In the genomic region with DNA sequence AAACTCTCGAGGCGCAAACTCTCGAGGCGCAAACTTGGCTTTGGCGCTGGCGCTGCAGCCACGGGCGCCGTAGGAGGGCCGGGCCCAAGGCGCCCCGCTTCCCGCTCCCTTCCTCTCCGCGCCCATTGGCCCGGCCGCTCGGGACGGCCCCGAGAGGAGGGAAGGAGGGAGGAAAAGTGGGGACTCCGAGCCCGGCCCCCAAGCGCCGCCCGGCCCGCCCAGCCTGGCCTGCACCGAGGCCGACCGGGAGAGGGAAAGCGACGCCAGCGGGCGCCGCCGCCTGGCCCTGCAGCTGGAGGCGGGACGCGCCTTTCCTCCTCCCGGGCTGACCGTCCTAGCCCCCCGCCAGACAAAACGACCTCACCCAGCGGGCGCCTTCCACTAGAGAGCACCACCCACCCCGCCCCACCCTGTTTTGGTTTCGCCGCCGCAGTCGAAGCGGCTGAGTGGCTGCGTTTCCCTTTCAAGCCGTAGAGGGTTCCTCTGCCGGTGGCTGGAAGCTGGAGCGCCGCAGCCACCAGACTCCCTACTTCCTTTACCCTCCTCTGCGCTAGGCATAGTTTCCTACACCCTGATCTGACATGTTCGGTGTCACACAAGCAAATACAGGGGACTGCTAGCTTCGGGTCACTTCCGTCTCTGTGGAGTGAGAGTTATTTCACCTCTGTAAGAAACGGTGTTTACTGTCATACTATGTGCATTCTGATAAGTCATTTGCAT, we compare ENCODE assay signal across 8 cellular contexts. TPM values are rescaled to one million over a fixed set of nuclear protein-coding genes. Genes with fewer than 3 reads are reported as not detected.
DNase-seq lines count a peak whose midpoint lies in the region; ATAC-seq, FAIRE-seq and TF ChIP-seq lines count a peak whose summit lies in the region.

A gene with protein sequence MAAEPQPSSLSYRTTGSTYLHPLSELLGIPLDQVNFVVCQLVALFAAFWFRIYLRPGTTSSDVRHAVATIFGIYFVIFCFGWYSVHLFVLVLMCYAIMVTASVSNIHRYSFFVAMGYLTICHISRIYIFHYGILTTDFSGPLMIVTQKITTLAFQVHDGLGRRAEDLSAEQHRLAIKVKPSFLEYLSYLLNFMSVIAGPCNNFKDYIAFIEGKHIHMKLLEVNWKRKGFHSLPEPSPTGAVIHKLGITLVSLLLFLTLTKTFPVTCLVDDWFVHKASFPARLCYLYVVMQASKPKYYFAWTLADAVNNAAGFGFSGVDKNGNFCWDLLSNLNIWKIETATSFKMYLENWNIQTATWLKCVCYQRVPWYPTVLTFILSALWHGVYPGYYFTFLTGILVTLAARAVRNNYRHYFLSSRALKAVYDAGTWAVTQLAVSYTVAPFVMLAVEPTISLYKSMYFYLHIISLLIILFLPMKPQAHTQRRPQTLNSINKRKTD (minus strand): TSS at position 78 of the 720 bp plus-strand sequence. CDS start 235 bp downstream, outside the sequence.

- CTCF ChIA-PET in CD4-positive, alpha-beta T cell (lab: Charles Lee), result no interaction called here
- CTCF ChIA-PET in H1 (lab: Charles Lee; ENCODE audit: partially characterized antibody), result interaction anchor here (0.9 to 1.8 kb wide), 8 partner anchors 9 to 120 kb away, joined by 3 to 6 read pairs (median 3); no protein-coding TSS in a partner anchor

- no peaks in the 10 kb centered on the region for H3K9me3 ChIP-seq in CD4-positive, alpha-beta T cell (ENCODE audit: control insufficient read depth, low read length)
- no peaks in the 10 kb centered on the region for H3K9me3 ChIP-seq in H1 (ENCODE audit: insufficient read depth in 2 of 2, low read depth in 1 of 2, low read length in 1 of 2)
- no peaks in the 10 kb centered on the region for H3K9me3 ChIP-seq in mesodermal cell (ENCODE audit: control insufficient read depth, low read length)

- H3K27me3 ChIP-seq in CD4-positive, alpha-beta T cell (ENCODE audit: control insufficient read depth, insufficient read depth, low read length), result no peaks in the 10 kb centered on the region
- 0 out of 7 replicates have a peak, but pooled peaks cover 0 to 6% (median 0%) of the 10 kb centered on the region in 4 experiments for H3K27me3 ChIP-seq in H1 (replicated peaks in 1 of 4; ENCODE audit: control insufficient read depth in 3 of 4, extremely low read depth in 1 of 4, insufficient read depth in 3 of 4, low read length in 3 of 4)

- H3K4me3 ChIP-seq in H1 (ENCODE audit: extremely low read depth in 1 of 4, insufficient read depth in 2 of 4, low read depth in 3 of 4, low read length in 4 of 4) (peak within 1 kb of the TSS; percentile 64 to 87 (median 85)), mesodermal cell (ENCODE audit: extremely low read depth, insufficient read depth, low read length, poor library complexity, severe bottlenecking) (peak within 1 kb of the TSS; percentile 57)

- no peaks in the 10 kb centered on the region; the same call in 1 of the 2 replicates for H3K79me1 ChIP-seq in H1 (ENCODE audit: low read depth, low read length)

- no peak within 1 kb of the TSS for H2BK15ac ChIP-seq in H1 (ENCODE audit: low read length)

- H3K4ac ChIP-seq in H1 (replicated peaks; ENCODE audit: insufficient read length, low read depth, low read length), result no peak within 1 kb of the TSS

- H4K20me1 ChIP-seq in H1 (replicated peaks in 1 of 2; ENCODE audit: control insufficient read depth in 1 of 2, insufficient read depth in 2 of 2, low read length in 2 of 2), result no peaks in the 10 kb centered on the region

- H3K4me1 Mint-ChIP-seq in CD4-positive, alpha-beta T cell (ENCODE audit: low read depth), result peaks cover 49% of the 10 kb centered on the region

- WGBS in H1 (ENCODE audit: extremely low coverage in 1 of 2, insufficient coverage in 1 of 2, insufficient read length in 1 of 2, insufficient replicate concordance in 2 of 2, low coverage in 1 of 2, low lambda C conversion rate in 2 of 2, missing lambda C conversion rate in 1 of 2), 2 experiments, result 3% methylated on average over 13 of the region's 60 CpGs; no CpG with 5 or more reads in 1 of the 2 experiments
- WGBS in mesodermal cell (ENCODE audit: insufficient coverage in 2 of 2), 2 experiments, result 1 to 2% methylated on average over 28 to 36 of the region's 60 CpGs

- no peak within 1 kb of the TSS for H2BK120ac ChIP-seq in H1 (replicated peaks; ENCODE audit: low read depth, low read length)

- H3K4me2 ChIP-seq in H1 (ENCODE audit: insufficient read depth in 1 of 2, low read depth in 2 of 2, low read length in 2 of 2), result peak within 1 kb of the TSS; percentile 98 to 99

- peak within 1 kb of the TSS; percentile 97 for H3K27ac Mint-ChIP-seq in CD4-positive, alpha-beta T cell

- H2AFZ ChIP-seq in H1 (ENCODE audit: low read length), result peak within 1 kb of the TSS; percentile 93

- TF ChIP-seq EP300 in H1 (IDR thresholded peaks at IDR 0.05; ENCODE audit: borderline replicate concordance in 1 of 2, low read depth in 2 of 2, low read length in 2 of 2), result no peak

- H3K23me2 ChIP-seq in H1 (ENCODE audit: low read depth, low read length), result peaks cover 16% of the 10 kb centered on the region

- no peak within 1 kb of the TSS; the same call in 1 of the 2 replicates for H2BK20ac ChIP-seq in H1 (ENCODE audit: low read length)

- FAIRE-seq in H1 (lab: Jason Lieb, UNC), result no peak

- H2AK5ac ChIP-seq in H1 (ENCODE audit: low read depth, low read length), result no peak within 1 kb of the TSS

- H4K8ac ChIP-seq in H1 (ENCODE audit: extremely low read depth, insufficient read depth, low read length), result no peak within 1 kb of the TSS; the same call in 1 of the 2 replicates

- peak within 1 kb of the TSS; percentile 99 for H3K4me3 Mint-ChIP-seq in CD4-positive, alpha-beta T cell

- H2BK5ac ChIP-seq in H1 (ENCODE audit: low read depth, low read length), result peak within 1 kb of the TSS; percentile 73; the same call in 1 of the 2 replicates

- intact Hi-C loops in CD4-positive, alpha-beta T cell (cut with DNase I, micrococcal nuclease), result loop anchor here (5.0 kb wide), 4 partner anchors 40 to 1950 kb away; a partner anchor contains a TSS

- H3K27me3 Mint-ChIP-seq in CD4-positive, alpha-beta T cell, result no peaks in the 10 kb centered on the region

- H3K56ac ChIP-seq in H1 (replicated peaks; ENCODE audit: insufficient read length, low read depth, low read length), result peak within 1 kb of the TSS; percentile 20

- peak within 1 kb of the TSS; percentile 84 for H4K5ac ChIP-seq in H1 (ENCODE audit: insufficient read length, low read depth, low read length)

- H3K36me3 ChIP-seq in H1 (ENCODE audit: control insufficient read depth in 2 of 4, insufficient read depth in 4 of 4, low read length in 3 of 4), result no peaks in the 10 kb centered on the region
- no peaks in the 10 kb centered on the region for H3K36me3 ChIP-seq in mesodermal cell (ENCODE audit: control insufficient read depth, insufficient read depth, low read length)

- no peaks in the 10 kb centered on the region for H3K9me3 Mint-ChIP-seq in CD4-positive, alpha-beta T cell

- no peak within 1 kb of the TSS for H3K23ac ChIP-seq in H1 (ENCODE audit: insufficient read length)

- peak; percentile 10 to 54; a peak in 2 of 3 replicates for TF ChIP-seq POLR2A in H1 (IDR thresholded peaks at IDR 0.05; ENCODE audit: control extremely low read depth in 1 of 2, low read depth in 2 of 2, low read length in 2 of 2)

- H3K27ac ChIP-seq in CD4-positive, alpha-beta T cell (ENCODE audit: low read depth, low read length), result peak within 1 kb of the TSS; percentile 61
- no peak within 1 kb of the TSS for H3K27ac ChIP-seq in H1 (ENCODE audit: low read depth, low read length)
- peak within 1 kb of the TSS; percentile 20 for H3K27ac ChIP-seq in mesodermal cell (ENCODE audit: low read depth, low read length, severe bottlenecking)

- H3K14ac ChIP-seq in H1 (ENCODE audit: insufficient read length), result no peak within 1 kb of the TSS

- peaks cover 11% of the 10 kb centered on the region for H3K36me3 Mint-ChIP-seq in CD4-positive, alpha-beta T cell (ENCODE audit: low read depth)

- H3K4me1 ChIP-seq in H1 (replicated peaks in 1 of 4; ENCODE audit: control insufficient read depth in 3 of 4, insufficient read depth in 4 of 4, low read length in 3 of 4), result peaks cover 8 to 17% (median 10%) of the 10 kb centered on the region in 4 experiments; a peak in 5 of 7 replicates
- no peaks in the 10 kb centered on the region for H3K4me1 ChIP-seq in mesodermal cell (ENCODE audit: control insufficient read depth, insufficient read depth, low read length, poor library complexity, severe bottlenecking)

- ATAC-seq in CD4-positive, alpha-beta T cell (ENCODE audit: poor library complexity), result peak; percentile 78
- ATAC-seq in GM19395 (IDR thresholded peaks at IDR 0.05; ENCODE audit: unreplicated experiment) (peak; percentile 82), HG03521 (IDR thresholded peaks at IDR 0.05; ENCODE audit: unreplicated experiment) (peak; percentile 68)

- DNase-seq in CD4-positive, alpha-beta T cell, result peak; percentile 27 to 61 (median 51)
- DNase-seq in NCI-H774 (lab: John Stamatoyannopoulos, UW) (peak; percentile 92), H1 (ENCODE audit: low read depth in 1 of 2, low spot score in 2 of 2) (no peak)
- peak; percentile 84 for DNase-seq in activated CD8-positive, alpha-beta memory T cell treated with anti-CD3 and anti-CD28 coated beads for 24 hours
- DNase-seq in stimulated activated CD8-positive, alpha-beta memory T cell treated with anti-CD3 and anti-CD28 coated beads, Interleukin-15, amount 100 ng/mL, for 24 hours (ENCODE audit: low read depth), result peak; percentile 28

- POLR2A ChIA-PET in CD4-positive, alpha-beta T cell (lab: Charles Lee), result interaction anchor here (0.6 to 1.9 kb wide), 14 partner anchors 9 to 322 kb away, joined by 3 to 15 read pairs (median 4); a partner anchor contains a TSS
- POLR2A ChIA-PET in H1 (lab: Charles Lee; ENCODE audit: partially characterized antibody), result interaction anchor here (0.6 to 1.5 kb wide), 7 partner anchors 9 to 919 kb away, joined by 3 to 5 read pairs (median 3); no protein-coding TSS in a partner anchor

- TF ChIP-seq CTCF in CD4-positive, alpha-beta T cell (IDR thresholded peaks at IDR 0.05), result no peak
- peak in 1 of 3 experiments; percentile 12; a peak in 1 of 4 replicates for TF ChIP-seq CTCF in H1 (IDR thresholded peaks at IDR 0.05; ENCODE audit: control extremely low read depth in 1 of 3, insufficient read depth in 1 of 3, low read depth in 1 of 3, low read length in 3 of 3)

- peaks cover 0 to 17% of the 10 kb centered on the region in 2 experiments; a peak in 2 of 4 replicates for H3K79me2 ChIP-seq in H1 (ENCODE audit: control insufficient read depth in 1 of 2, insufficient read depth in 2 of 2, low read length in 2 of 2)

- no peak within 1 kb of the TSS; the same call in none of the 2 replicates for H2BK12ac ChIP-seq in H1 (ENCODE audit: low read depth, low read length)

- peak within 1 kb of the TSS in 3 of 4 experiments; percentile 61 to 66 (median 62); a peak in 6 of 7 replicates for H3K9ac ChIP-seq in H1 (replicated peaks in 1 of 4; ENCODE audit: extremely low read depth in 1 of 4, low read depth in 3 of 4, low read length in 3 of 4)

- 0 out of 4 replicates have a peak, but pooled peaks of 1 of the 2 experiments have one; percentile 3 for TF ChIP-seq RAD21 in H1 (IDR thresholded peaks at IDR 0.05 in 1 of 2, conservative IDR thresholded peaks at IDR 0.05 in 1 of 2; ENCODE audit: low read depth in 2 of 2, low read length in 2 of 2)

- peak within 1 kb of the TSS; percentile 81 for H3K18ac ChIP-seq in H1 (ENCODE audit: extremely low read depth, low read length)

- peak within 1 kb of the TSS; percentile 2 for H4K91ac ChIP-seq in H1 (replicated peaks; ENCODE audit: insufficient read length, low read length)

RNA-seq across cellular contexts. Expression of the gene that starts here (rescaled TPM):
- total RNA-seq in CD4-positive, alpha-beta T cell, result 10 to 100 TPM; 17.2 to 18.5 TPM
- 19.5 and 19.6 TPM in 2 replicates for total RNA-seq in H1 (2021; fragmentation: NEBNext Ultra II Directional; extraction: Animal tissue kit (Norgen Biotek cat#: 25700))
- polyA plus RNA-seq in H1 (2011; rRNA removed), result 4.9 and 5.2 TPM in 2 replicates
- 5.6 TPM for polyA plus RNA-seq in H1 (2011; cell fraction: cytosol; rRNA removed)
- 7.0 TPM for polyA plus RNA-seq in H1 (2011; cell fraction: nucleus; rRNA removed)
- 8.4 to 10.4 TPM (median 9.2 TPM) in 4 replicates for polyA plus RNA-seq in H1 (2012, experiment 1 of 2)
- polyA plus RNA-seq in H1 (2012, experiment 2 of 2), result 1.5 TPM
- polyA plus RNA-seq in H1 (2013, experiment 1 of 2), result 16.8 TPM
- 18.6 TPM for polyA plus RNA-seq in H1 (2013, experiment 2 of 2)
- polyA minus RNA-seq in H1 (2011; rRNA and poly(A)+ RNA removed), result 21.6 and 25.8 TPM in 2 replicates
- 13.2 TPM for polyA minus RNA-seq in H1 (2011; cell fraction: cytosol; rRNA and poly(A)+ RNA removed)
- polyA minus RNA-seq in H1 (2011; cell fraction: nucleus; rRNA and poly(A)+ RNA removed), result 11.7 TPM
- 3.7 TPM for polyA plus RNA-seq in mesodermal cell (2013, experiment 1 of 2)
- polyA plus RNA-seq in mesodermal cell (2013, experiment 2 of 2), result 3.9 TPM

Comparison
In these comparisons a context has a peak if more than half of its experiments do, and no peak if none do; other contexts are left out.
1. DNase-seq: peak in CD4-positive, alpha-beta T cell (10 of 10), NCI-H774 (single experiment), activated CD8-positive, alpha-beta memory T cell treated with anti-CD3 and anti-CD28 coated beads for 24 hours (single experiment) and stimulated activated CD8-positive, alpha-beta memory T cell treated with anti-CD3 and anti-CD28 coated beads, Interleukin-15, amount 100 ng/mL, for 24 hours (single experiment); none in H1 (0 of 2).
2. Peak in every context shown above with its lines, with median percentiles within 50 percentile points of each other: ATAC-seq.